ENCODE assay signal across 8 cellular contexts in genomic region chr5:145697251-145698016, GRCh38.
DNase-seq lines count a peak whose midpoint lies in the region; ATAC-seq, FAIRE-seq and TF ChIP-seq lines count a peak whose summit lies in the region.

No MANE protein-coding gene starts in this region.

- FAIRE-seq in RCC 7860 (lab: Jason Lieb, UNC) (no peak), urothelium cell line (lab: Jason Lieb, UNC) (no peak)

- no peaks in the 10 kb centered on the region for H3K27me3 ChIP-seq in ACC112 (ENCODE audit: insufficient read depth, low read length)
- H3K27me3 ChIP-seq in foreskin keratinocyte: no peaks in the 10 kb centered on the region

- no peak overlapping the region; the same call in 1 of the 2 replicates for H3K27ac ChIP-seq in ACC112 (ENCODE audit: low read depth, low read length)
- no peak overlapping the region for H3K27ac ChIP-seq in foreskin keratinocyte

- DNase-seq in GM12865 (ENCODE audit: low read depth) (peak; percentile 58), RCC 7860 (ENCODE audit: low spot score) (peak; percentile 24), foreskin keratinocyte (peak in 1 of 2 donors; percentile 17), urothelium cell line (ENCODE audit: low spot score) (peak; percentile 25), DMS79 treated with DMSO at 0.1 percent for 48 hours (lab: John Stamatoyannopoulos, UW) (no peak)

- peak; percentile 85 for ATAC-seq in HG02870 (IDR thresholded peaks at IDR 0.05; ENCODE audit: unreplicated experiment)
- peak; percentile 75 for ATAC-seq in foreskin keratinocyte
- ATAC-seq in HG02840 (IDR thresholded peaks at IDR 0.05; ENCODE audit: low FRiP score, unreplicated experiment): no peak

- H3K4me3 ChIP-seq in ACC112 (ENCODE audit: low read depth, low read length): peak overlapping the region; percentile 36; the same call in 1 of the 2 replicates
- H3K4me3 ChIP-seq in GM12865 (ENCODE audit: low read depth, low read length): no peak overlapping the region

- peak; percentile 60 for TF ChIP-seq CTCF in GM12865 (IDR thresholded peaks at IDR 0.05; ENCODE audit: insufficient read depth, low read depth, low read length, missing control alignments)
- TF ChIP-seq CTCF in foreskin keratinocyte (conservative IDR thresholded peaks at IDR 0.05): peak; percentile 75

- H3K36me3 ChIP-seq in ACC112 (ENCODE audit: insufficient read depth, low read length): no peaks in the 10 kb centered on the region

- no peaks in the 10 kb centered on the region for H3K79me2 ChIP-seq in ACC112 (ENCODE audit: control insufficient read depth, insufficient read depth, low read length, unreplicated experiment)

- peaks cover 3% of the 10 kb centered on the region for H3K4me1 ChIP-seq in ACC112 (ENCODE audit: control insufficient read depth, insufficient read depth, low read length, unreplicated experiment)
- no peaks in the 10 kb centered on the region for H3K4me1 ChIP-seq in foreskin keratinocyte

- H2AFZ ChIP-seq in ACC112 (ENCODE audit: low read length, unreplicated experiment): peak overlapping the region; percentile 93
